In genomic region chr10:119330342-119330741, GRCh38 we compare ENCODE assay signal across 14 cellular contexts.
"Had no signal": no experiment of that assay in that cellular context is flagged by ENCODE, and none has a peak within 500 bp of the region (broad histone marks: within the 10 kb centered on the region; RNA-seq: fewer than 3 reads in every experiment).

No MANE protein-coding gene starts in this region.

- DNase-seq: activated CD4-positive, alpha-beta T cell treated with anti-CD3 and anti-CD28 coated beads for 1 hour; activated CD4-positive, alpha-beta T cell treated with anti-CD3 and anti-CD28 coated beads, Interleukin-2, amount 50 U/mL, for 48 hours; activated T-cell treated with anti-CD3 and anti-CD28 coated beads, Interleukin-2, amount 50 U/mL, for 48 hours; hypothalamus; left colon; mammary epithelial cell; occipital lobe; stimulated activated CD4-positive, alpha-beta T cell treated with anti-CD3 and anti-CD28 coated beads, Interleukin-12 subunit alpha, Interleukin-12 subunit beta, amount 100 ng/mL, for 4 hours; stimulated activated naive CD4-positive, alpha-beta T cell; SW 1271; upper lobe of right lung had no signal

- H3K36me3 Mint-ChIP-seq: natural killer cell treated with Interleukin-12 subunit alpha and Interleukin-12 subunit beta and Interleukin-15 and Interleukin-18, amount 100 ng/mL, for 72 hours had no signal

- H3K27ac ChIP-seq: prostate gland, upper lobe of right lung had no signal

- ATAC-seq: left colon; natural killer cell treated with Interleukin-12 subunit alpha and Interleukin-12 subunit beta and Interleukin-15 and Interleukin-18, amount 100 ng/mL, for 72 hours; upper lobe of right lung had no signal

- H3K27me3 Mint-ChIP-seq: natural killer cell treated with Interleukin-12 subunit alpha and Interleukin-12 subunit beta and Interleukin-15 and Interleukin-18, amount 100 ng/mL, for 72 hours had no signal

- H3K9me3 ChIP-seq: prostate gland, upper lobe of right lung had no signal

- H3K4me3 ChIP-seq: prostate gland, upper lobe of right lung had no signal

- H3K4me1 ChIP-seq: prostate gland had no signal

- H3K27me3 ChIP-seq: upper lobe of right lung had no signal

- H3K4me3 Mint-ChIP-seq: natural killer cell treated with Interleukin-12 subunit alpha and Interleukin-12 subunit beta and Interleukin-15 and Interleukin-18, amount 100 ng/mL, for 72 hours; T-helper 2 cell treated with Interferon-gamma antibody and Interleukin-4, amounts not matched to agents 5 μg/mL and 100 μg/mL, for 36 hours had no signal

- H3K27ac Mint-ChIP-seq: T-helper 2 cell treated with Interferon-gamma antibody and Interleukin-4, amounts not matched to agents 5 μg/mL and 100 μg/mL, for 36 hours had no signal

- H3K36me3 ChIP-seq: prostate gland had no signal

- H3K9me3 Mint-ChIP-seq: natural killer cell treated with Interleukin-12 subunit alpha and Interleukin-12 subunit beta and Interleukin-15 and Interleukin-18, amount 100 ng/mL, for 72 hours; T-helper 2 cell treated with Interferon-gamma antibody and Interleukin-4, amounts not matched to agents 5 μg/mL and 100 μg/mL, for 36 hours had no signal
